9 cellular contexts compared by ENCODE assay signal in genomic region chr9:78295731-78296130, GRCh38. TPM values are rescaled to one million over a fixed set of nuclear protein-coding genes. Genes with fewer than 3 reads are reported as not detected.
DNase-seq lines count a peak whose midpoint lies in the region; ATAC-seq and TF ChIP-seq lines count a peak whose summit lies in the region.
"Had no signal": no experiment of that assay in that cellular context is flagged by ENCODE, and none has a peak within 500 bp of the region (broad histone marks: within the 10 kb centered on the region; RNA-seq: fewer than 3 reads in every experiment).

No MANE protein-coding gene starts in this region.

- H3K4me1 ChIP-seq in adipocyte (ENCODE audit: control insufficient read depth, insufficient read depth, low read length) (peaks cover 18% of the 10 kb centered on the region), thymus (ENCODE audit: control insufficient read depth, insufficient read depth, low read length) (peaks cover 12% of the 10 kb centered on the region), heart left ventricle (peaks cover 6 to 29% (median 19%) of the 10 kb centered on the region in 12 donors)

- 85% methylated on average over 6 of the region's 6 CpGs for WGBS in thymus
- 60 to 66% (median 64%) methylated on average over 6 of the region's 6 CpGs for WGBS in heart left ventricle, 4 donors

- H3K9me3 ChIP-seq in adipocyte (ENCODE audit: control insufficient read depth, low read length), result no peaks in the 10 kb centered on the region
- H3K9me3 ChIP-seq in thymus (ENCODE audit: control insufficient read depth), result no peaks in the 10 kb centered on the region
- H3K9me3 ChIP-seq in heart left ventricle, result no peaks in the 10 kb centered on the region

- H3K4me3 ChIP-seq in adipocyte (ENCODE audit: low read length) (peak overlapping the region; percentile 90), thymus (ENCODE audit: low read length) (no peak overlapping the region), heart left ventricle (peak overlapping the region in 3 of 12 donors; percentile 56 to 68 (median 67))

- TF ChIP-seq CTCF in heart left ventricle (IDR thresholded peaks at IDR 0.05) (no peak), GM10266 (IDR thresholded peaks at IDR 0.05; ENCODE audit: control insufficient read depth, insufficient read depth, low read depth, missing control alignments) (no peak)

- H3K27me3 ChIP-seq in adipocyte (replicated peaks; ENCODE audit: control insufficient read depth, insufficient read depth, low read length) (peaks cover 19% of the 10 kb centered on the region), thymus (ENCODE audit: control insufficient read depth, insufficient read depth) (no peaks in the 10 kb centered on the region), heart left ventricle (peaks cover 0 to 31% (median 11%) of the 10 kb centered on the region in 9 donors)

- DNase-seq in activated CD8-positive, alpha-beta memory T cell treated with anti-CD3 and anti-CD28 coated beads, Interleukin-2, amount 10 ng/mL, durations not matched to agents 7 days and 5 days, result no peak
- no peak for DNase-seq in activated CD8-positive, alpha-beta memory T cell treated with anti-CD3 and anti-CD28 coated beads, Interleukin-2, amount 50 U/mL, for 4 hours
- DNase-seq in adipocyte (ENCODE audit: low read depth), result peak; percentile 43
- no peak for DNase-seq in immature natural killer cell
- DNase-seq in medulla oblongata (ENCODE audit: extremely low spot score), result no peak
- no peak for DNase-seq in heart left ventricle
- DNase-seq in GM10266 (ENCODE audit: extremely low spot score), result no peak
- DNase-seq: NCI-H1436 treated with DMSO at 0.1 percent for 48 hours had no signal

- CTCF ChIA-PET in activated CD8-positive, alpha-beta memory T cell treated with anti-CD3 and anti-CD28 coated beads, Interleukin-2, amount 10 ng/mL, durations not matched to agents 7 days and 5 days (lab: Charles Lee), result interaction anchor here (1.8 kb wide), 1 partner anchor 24 kb away, joined by 7 read pairs; no protein-coding TSS in a partner anchor

- no peak for TF ChIP-seq POLR2A in heart left ventricle (IDR thresholded peaks at IDR 0.05)

- peaks cover 46% of the 10 kb centered on the region for H3K4me1 Mint-ChIP-seq in activated CD8-positive, alpha-beta memory T cell treated with anti-CD3 and anti-CD28 coated beads, Interleukin-2, amount 10 ng/mL, durations not matched to agents 7 days and 5 days
- H3K4me1 Mint-ChIP-seq in immature natural killer cell, result peaks cover 19 to 31% of the 10 kb centered on the region in 2 donors

- peaks cover 11% of the 10 kb centered on the region for H3K36me3 ChIP-seq in adipocyte (ENCODE audit: control insufficient read depth, insufficient read depth, low read length, severe bottlenecking)
- no peaks in the 10 kb centered on the region for H3K36me3 ChIP-seq in thymus (ENCODE audit: control insufficient read depth, insufficient read depth)
- no peaks in the 10 kb centered on the region for H3K36me3 ChIP-seq in heart left ventricle

- no peaks in the 10 kb centered on the region for H3K9me3 Mint-ChIP-seq in activated CD8-positive, alpha-beta memory T cell treated with anti-CD3 and anti-CD28 coated beads, Interleukin-2, amount 10 ng/mL, durations not matched to agents 7 days and 5 days (ENCODE audit: low read depth)
- no peaks in the 10 kb centered on the region for H3K9me3 Mint-ChIP-seq in immature natural killer cell

- H3K9ac ChIP-seq in adipocyte (ENCODE audit: low read length), result peak overlapping the region; percentile 80

- H3K36me3 Mint-ChIP-seq in activated CD8-positive, alpha-beta memory T cell treated with anti-CD3 and anti-CD28 coated beads, Interleukin-2, amount 10 ng/mL, durations not matched to agents 7 days and 5 days, result peaks cover 15% of the 10 kb centered on the region
- H3K36me3 Mint-ChIP-seq in immature natural killer cell, result peaks cover 0 to 5% (median 0%) of the 10 kb centered on the region in 3 donors

- H3K27me3 Mint-ChIP-seq in activated CD8-positive, alpha-beta memory T cell treated with anti-CD3 and anti-CD28 coated beads, Interleukin-2, amount 10 ng/mL, durations not matched to agents 7 days and 5 days, result no peaks in the 10 kb centered on the region
- H3K27me3 Mint-ChIP-seq in immature natural killer cell (ENCODE audit: low read depth in 3 of 3), result peaks cover 4 to 17% (median 5%) of the 10 kb centered on the region in 3 donors

- H3K27ac ChIP-seq in thymus (ENCODE audit: low read depth) (peak overlapping the region; percentile 8), heart left ventricle (peak overlapping the region in 1 of 12 donors; percentile 69)

- intact Hi-C loops in heart left ventricle (cut with DNase I), result no loop called here

- ATAC-seq in activated CD8-positive, alpha-beta memory T cell treated with anti-CD3 and anti-CD28 coated beads, Interleukin-2, amount 10 ng/mL, durations not matched to agents 7 days and 5 days, result no peak
- no peak for ATAC-seq in heart left ventricle

- peak overlapping the region; percentile 94 for H3K4me3 Mint-ChIP-seq in activated CD8-positive, alpha-beta memory T cell treated with anti-CD3 and anti-CD28 coated beads, Interleukin-2, amount 10 ng/mL, durations not matched to agents 7 days and 5 days
- H3K4me3 Mint-ChIP-seq in immature natural killer cell, result peak overlapping the region; percentile 44 to 93 (median 90)

- H3K27ac Mint-ChIP-seq in activated CD8-positive, alpha-beta memory T cell treated with anti-CD3 and anti-CD28 coated beads, Interleukin-2, amount 10 ng/mL, durations not matched to agents 7 days and 5 days, result peak overlapping the region; percentile 94
- H3K27ac Mint-ChIP-seq in immature natural killer cell, result no peak overlapping the region

RNA-seq across cellular contexts. Expression of gene PSAT1, which starts 1.2 kb away (rescaled TPM):
- 100 to 1,000 TPM in 1 of 2 experiments, 10 to 100 TPM in 1; 72.8 to 118 TPM for total RNA-seq in activated CD8-positive, alpha-beta memory T cell treated with anti-CD3 and anti-CD28 coated beads, Interleukin-2, amount 10 ng/mL, durations not matched to agents 7 days and 5 days
- polyA plus RNA-seq in immature natural killer cell (1 to 10 TPM; 2.4 to 7.2 (median 3.6) TPM), thymus (21.7 TPM), heart left ventricle (1 to 10 TPM in 1 of 2 donors, under 1 TPM in 1; 0.46 to 3.1 TPM)
- 1 to 10 TPM in 1 of 9 donors, under 1 TPM in 8; 0.20 to 1.3 (median 0.62) TPM for total RNA-seq in heart left ventricle

RNA-seq across cellular contexts. Expression of gene CEP78, which starts 59.9 kb away (rescaled TPM):
- 10 to 100 TPM; 44.4 to 54.0 TPM for total RNA-seq in activated CD8-positive, alpha-beta memory T cell treated with anti-CD3 and anti-CD28 coated beads, Interleukin-2, amount 10 ng/mL, durations not matched to agents 7 days and 5 days
- polyA plus RNA-seq in immature natural killer cell (100 to 1,000 TPM in 1 of 3 donors, 10 to 100 TPM in 2; 57.3 to 138 (median 70.9) TPM), thymus (22.8 TPM), heart left ventricle (1 to 10 TPM; 1.1 to 3.3 TPM)
- 1 to 10 TPM; 1.9 to 8.2 (median 3.4) TPM for total RNA-seq in heart left ventricle
